Comparison of ENCODE assay signal across 15 cellular contexts in the genomic region with DNA sequence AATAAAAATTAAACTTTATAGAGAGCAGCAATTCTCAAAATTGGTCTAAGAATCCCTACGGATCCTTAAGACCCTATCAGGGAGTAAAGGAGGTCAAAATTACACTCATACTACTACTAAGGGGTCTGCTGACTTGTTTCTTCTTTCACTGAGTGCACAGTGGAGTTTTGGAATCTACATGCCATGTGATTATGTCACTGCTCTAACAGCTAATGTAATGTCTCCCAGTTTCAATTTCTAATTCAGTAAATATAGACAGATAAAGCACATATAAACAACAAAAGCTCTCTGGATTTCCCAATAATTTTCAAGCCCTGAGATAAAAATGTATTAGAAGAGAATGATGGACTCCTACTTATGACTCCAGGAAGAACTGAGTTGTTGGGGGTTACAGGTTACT.
A peak's percentile ranks its signal among the peaks of the same experiment; 100 is the strongest.
DNase-seq lines count a peak whose midpoint lies in the region; ATAC-seq and TF ChIP-seq lines count a peak whose summit lies in the region.
"Had no signal": no experiment of that assay in that cellular context is flagged by ENCODE, and none has a peak within 500 bp of the region (broad histone marks: within the 10 kb centered on the region; RNA-seq: fewer than 3 reads in every experiment).

No MANE protein-coding gene starts in this region.

- no peak overlapping the region for H2BK20ac ChIP-seq in IMR-90 (ENCODE audit: low read depth, low read length)

- peaks cover 33% of the 10 kb centered on the region for H3K36me3 ChIP-seq in IMR-90 (ENCODE audit: control insufficient read depth, insufficient read depth, low read length)
- H3K36me3 ChIP-seq in Peyer's patch, result peaks cover 0 to 67% (median 0%) of the 10 kb centered on the region in 3 donors
- H3K36me3 ChIP-seq in tibial artery, result peaks cover 36 to 81% (median 69%) of the 10 kb centered on the region in 3 donors

- H3K9me3 ChIP-seq in IMR-90 (ENCODE audit: control insufficient read depth, insufficient read depth, low read length), result no peaks in the 10 kb centered on the region
- H3K9me3 ChIP-seq in Peyer's patch, result no peaks in the 10 kb centered on the region
- H3K9me3 ChIP-seq in tibial artery, result no peaks in the 10 kb centered on the region
- H3K9me3 ChIP-seq: thoracic aorta had no signal

- no CpG with 5 or more reads among the region's 1 CpG for WGBS in IMR-90 (ENCODE audit: extremely low coverage in 2 of 2, insufficient read length in 1 of 2), 2 experiments

- intact Hi-C loops in IMR-90 (cut with micrococcal nuclease), result loop anchor here (5.0 kb wide), 1 partner anchor 40 kb away; no protein-coding TSS in a partner anchor
- intact Hi-C loops in tibial artery (cut with DNase I; ENCODE audit: low total_unique reads), result no loop called here

- peak overlapping the region; percentile 71 for H3K27ac Mint-ChIP-seq in central memory CD8-positive, alpha-beta T cell (ENCODE audit: low read depth)

- in situ Hi-C loops in IMR-90 (cut with MboI; ENCODE audit: low sequenced_read_pairs), result no loop called here

- H3K27me3 ChIP-seq in IMR-90 (ENCODE audit: control insufficient read depth, insufficient read depth, low read length) (no peaks in the 10 kb centered on the region), Peyer's patch (no peaks in the 10 kb centered on the region), tibial artery (no peaks in the 10 kb centered on the region)

- H3K4me1 Mint-ChIP-seq in central memory CD8-positive, alpha-beta T cell, result peaks cover 15% of the 10 kb centered on the region

- H4K20me1 ChIP-seq in IMR-90 (ENCODE audit: insufficient read depth, low read length), result no peaks in the 10 kb centered on the region; the same call in 1 of the 2 replicates

- CTCF ChIA-PET in IMR-90 (lab: Yijun Ruan, JAX), result no interaction called here

- peaks cover 16 to 54% of the 10 kb centered on the region in 2 experiments; a peak in 3 of 4 replicates for H3K79me1 ChIP-seq in IMR-90 (ENCODE audit: low read depth in 1 of 2, low read length in 2 of 2)

- H3K4me1 ChIP-seq in IMR-90 (ENCODE audit: control insufficient read depth, insufficient read depth, low read length) (peaks cover 10% of the 10 kb centered on the region), Peyer's patch (no peaks in the 10 kb centered on the region), tibial artery (peaks cover 0 to 7% (median 2%) of the 10 kb centered on the region in 4 donors)

- TF ChIP-seq POLR2A in IMR-90 (IDR thresholded peaks at IDR 0.05; ENCODE audit: low read depth, low read length), result no peak
- no peak for TF ChIP-seq POLR2A in Peyer's patch (IDR thresholded peaks at IDR 0.05)

- H3K4ac ChIP-seq in IMR-90 (ENCODE audit: low read depth, low read length), result no peak overlapping the region

- no peak overlapping the region for H3K14ac ChIP-seq in IMR-90 (replicated peaks; ENCODE audit: low read depth, low read length)

- H3K4me3 ChIP-seq in IMR-90 (ENCODE audit: insufficient read depth, low read depth, low read length), result no peak overlapping the region
- no peak overlapping the region for H3K4me3 ChIP-seq in Peyer's patch
- no peak overlapping the region for H3K4me3 ChIP-seq in tibial artery
- H3K4me3 ChIP-seq: thoracic aorta had no signal

- POLR2A ChIA-PET in IMR-90 (lab: Charles Lee; ENCODE audit: unreplicated experiment), result no interaction called here

- no peak for DNase-seq in activated CD4-positive, CD25-positive, alpha-beta regulatory T cell (lab: John Stamatoyannopoulos, UW)
- DNase-seq in IMR-90, result peak; percentile 43
- no peak for DNase-seq in central memory CD8-positive, alpha-beta T cell (ENCODE audit: low spot score in 2 of 2)
- peak; percentile 46 for DNase-seq in pons (ENCODE audit: low spot score)
- no peak for DNase-seq in NCI-H187 treated with DMSO at 0.1 percent for 48 hours (lab: John Stamatoyannopoulos, UW)
- DNase-seq in Peyer's patch, result no peak
- DNase-seq in tibial artery, result no peak
- DNase-seq: ACHN, KG1, kidney glomerular epithelial cell, NCI-H1694, NCI-H748 treated with DMSO at 0.1 percent for 48 hours had no signal

- H3K27me3 Mint-ChIP-seq in central memory CD8-positive, alpha-beta T cell, result no peaks in the 10 kb centered on the region

- no peak overlapping the region for H4K8ac ChIP-seq in IMR-90 (ENCODE audit: low read depth in 2 of 2, low read length in 2 of 2)

- H2AK5ac ChIP-seq in IMR-90 (ENCODE audit: low read depth, low read length), result no peak overlapping the region

- peak; percentile 53 to 71 for ATAC-seq in activated CD4-positive, CD25-positive, alpha-beta regulatory T cell treated with anti-CD3 and anti-CD28 coated beads, Interleukin-2, amount 50 U/mL, for 24 hours
- peak; percentile 68 for ATAC-seq in IMR-90 (ENCODE audit: low read depth)
- ATAC-seq in central memory CD8-positive, alpha-beta T cell (replicated peaks; ENCODE audit: extremely low read depth, poor library complexity, severe bottlenecking), result no peak
- ATAC-seq: sciatic nerve had no signal

- TF ChIP-seq RAD21 in IMR-90 (IDR thresholded peaks at IDR 0.05; ENCODE audit: low read length), result no peak

- H3K4me3 Mint-ChIP-seq in central memory CD8-positive, alpha-beta T cell, result no peak overlapping the region

- peak overlapping the region; percentile 60; the same call in 1 of the 2 replicates for H3K4me2 ChIP-seq in IMR-90 (ENCODE audit: low read depth, low read length)

- H3K56ac ChIP-seq in IMR-90 (ENCODE audit: extremely low read depth, insufficient read depth, low read length), result no peak overlapping the region

- no peak overlapping the region for H3K9ac ChIP-seq in IMR-90 (ENCODE audit: low read depth, low read length)

- no peak overlapping the region for H3K27ac ChIP-seq in IMR-90 (ENCODE audit: insufficient read depth, low read length)
- no peak overlapping the region for H3K27ac ChIP-seq in Peyer's patch
- no peak overlapping the region for H3K27ac ChIP-seq in tibial artery

- BruUV-seq in IMR-90 (replicated peaks; lab: Mats Ljungman, UMichigan), result no TSS peak

- H2BK120ac ChIP-seq in IMR-90 (ENCODE audit: low read depth, low read length), result no peak overlapping the region

- peaks cover 75% of the 10 kb centered on the region for H3K36me3 Mint-ChIP-seq in central memory CD8-positive, alpha-beta T cell (ENCODE audit: insufficient read depth)

- H4K91ac ChIP-seq in IMR-90 (ENCODE audit: insufficient read depth, low read depth, low read length), result no peak overlapping the region

- H3K23ac ChIP-seq in IMR-90 (ENCODE audit: low read depth, low read length), result no peak overlapping the region

- H2AFZ ChIP-seq in IMR-90 (replicated peaks; ENCODE audit: low read length, poor library complexity), result no peak overlapping the region

- dilution Hi-C loops in IMR-90 (cut with HindIII; ENCODE audit: low sequenced_read_pairs, unreplicated experiment), result no loop called here

- peak overlapping the region; percentile 74 for H2BK5ac ChIP-seq in IMR-90 (ENCODE audit: low read depth, low read length, poor library complexity, severe bottlenecking)

- H4K5ac ChIP-seq in IMR-90 (ENCODE audit: low read depth, low read length), result no peak overlapping the region

- no peaks in the 10 kb centered on the region for H3K9me3 Mint-ChIP-seq in central memory CD8-positive, alpha-beta T cell

- peak overlapping the region; percentile 54; the same call in 1 of the 2 replicates for H3K18ac ChIP-seq in IMR-90 (ENCODE audit: low read depth, low read length)

- TF ChIP-seq CTCF in IMR-90 (conservative IDR thresholded peaks at IDR 0.05; ENCODE audit: low read depth, low read length) (no peak), Peyer's patch (IDR thresholded peaks at IDR 0.05) (no peak), tibial artery (IDR thresholded peaks at IDR 0.05) (no peak)

- H2AK9ac ChIP-seq in IMR-90 (replicated peaks; ENCODE audit: low read depth, low read length, poor library complexity), result no peak overlapping the region

- no peak overlapping the region for H2BK15ac ChIP-seq in IMR-90 (ENCODE audit: low read depth, low read length)

- H3K9me1 ChIP-seq in IMR-90 (ENCODE audit: insufficient read depth, low read length), result peaks cover 5% of the 10 kb centered on the region; the same call in 1 of the 2 replicates

TF ChIP-seq in IMR-90, 13 proteins besides CTCF, POLR2A, EP300 and RAD21:
- TF ChIP-seq, protein P1, sequence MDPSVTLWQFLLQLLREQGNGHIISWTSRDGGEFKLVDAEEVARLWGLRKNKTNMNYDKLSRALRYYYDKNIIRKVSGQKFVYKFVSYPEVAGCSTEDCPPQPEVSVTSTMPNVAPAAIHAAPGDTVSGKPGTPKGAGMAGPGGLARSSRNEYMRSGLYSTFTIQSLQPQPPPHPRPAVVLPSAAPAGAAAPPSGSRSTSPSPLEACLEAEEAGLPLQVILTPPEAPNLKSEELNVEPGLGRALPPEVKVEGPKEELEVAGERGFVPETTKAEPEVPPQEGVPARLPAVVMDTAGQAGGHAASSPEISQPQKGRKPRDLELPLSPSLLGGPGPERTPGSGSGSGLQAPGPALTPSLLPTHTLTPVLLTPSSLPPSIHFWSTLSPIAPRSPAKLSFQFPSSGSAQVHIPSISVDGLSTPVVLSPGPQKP (IDR thresholded peaks at IDR 0.05; ENCODE audit: borderline replicate concordance, low read depth, low read length), result no peak
- TF ChIP-seq, protein P2, sequence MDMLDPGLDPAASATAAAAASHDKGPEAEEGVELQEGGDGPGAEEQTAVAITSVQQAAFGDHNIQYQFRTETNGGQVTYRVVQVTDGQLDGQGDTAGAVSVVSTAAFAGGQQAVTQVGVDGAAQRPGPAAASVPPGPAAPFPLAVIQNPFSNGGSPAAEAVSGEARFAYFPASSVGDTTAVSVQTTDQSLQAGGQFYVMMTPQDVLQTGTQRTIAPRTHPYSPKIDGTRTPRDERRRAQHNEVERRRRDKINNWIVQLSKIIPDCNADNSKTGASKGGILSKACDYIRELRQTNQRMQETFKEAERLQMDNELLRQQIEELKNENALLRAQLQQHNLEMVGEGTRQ (IDR thresholded peaks at IDR 0.05; ENCODE audit: low read depth, low read length), result no peak
- TF ChIP-seq MAFK (IDR thresholded peaks at IDR 0.05; ENCODE audit: low read depth, low read length) (no peak), BHLHE40 (IDR thresholded peaks at IDR 0.05; ENCODE audit: low read depth, low read length) (no peak), CEBPB (IDR thresholded peaks at IDR 0.05; ENCODE audit: low read depth, low read length) (0 out of 2 replicates have a peak, but pooled peaks have one; percentile 18), MAZ (IDR thresholded peaks at IDR 0.05; ENCODE audit: borderline replicate concordance, low read depth, low read length) (no peak)

Comparison
In these comparisons a context has a peak if more than half of its experiments do, and no peak if none do; other contexts are left out.
1. DNase-seq: peak in IMR-90 (single experiment) and pons (single experiment); none in activated CD4-positive, CD25-positive, alpha-beta regulatory T cell (0 of 4), central memory CD8-positive, alpha-beta T cell (0 of 2), NCI-H187 treated with DMSO at 0.1 percent for 48 hours (single experiment), Peyer's patch (0 of 3) and tibial artery (0 of 2).